Comparison of ENCODE assay signal across 1 cellular context in the genomic region with DNA sequence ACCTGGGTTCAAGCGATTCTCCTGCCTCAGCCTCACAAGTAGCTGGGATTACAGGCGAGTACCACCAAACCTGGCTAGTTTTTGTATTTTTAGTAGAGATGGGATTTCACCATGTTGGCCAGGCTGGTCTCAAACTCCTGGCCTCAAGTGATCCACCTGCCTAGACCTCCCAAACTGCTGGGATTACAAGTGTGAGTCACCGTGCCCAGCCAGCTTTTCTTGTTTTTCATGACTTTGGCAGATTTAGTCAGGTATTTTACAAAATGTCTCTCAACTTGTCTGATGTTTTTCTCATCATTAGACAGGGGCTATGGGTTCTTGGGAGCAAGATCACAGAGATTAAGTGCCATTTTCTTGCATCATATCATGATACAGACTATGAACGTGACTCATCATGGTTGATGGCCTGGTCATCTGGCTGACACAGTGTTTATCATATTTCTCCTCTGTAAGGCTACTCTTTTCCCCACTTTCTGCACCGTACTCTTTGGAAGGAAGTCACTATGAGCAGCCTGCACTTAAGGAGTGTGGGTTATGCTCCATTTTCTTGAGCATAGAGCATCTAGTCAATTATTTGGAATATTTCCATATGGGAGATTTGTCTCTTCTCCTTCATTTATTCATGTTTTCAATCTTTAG.
TF ChIP-seq lines count a peak whose summit lies in the region.

No MANE protein-coding gene starts in this region.

TF ChIP-seq in K562, 482 proteins besides CTCF, POLR2A, EP300 and RAD21 (continued from another document and continues in another):
- TF ChIP-seq, protein P1, sequence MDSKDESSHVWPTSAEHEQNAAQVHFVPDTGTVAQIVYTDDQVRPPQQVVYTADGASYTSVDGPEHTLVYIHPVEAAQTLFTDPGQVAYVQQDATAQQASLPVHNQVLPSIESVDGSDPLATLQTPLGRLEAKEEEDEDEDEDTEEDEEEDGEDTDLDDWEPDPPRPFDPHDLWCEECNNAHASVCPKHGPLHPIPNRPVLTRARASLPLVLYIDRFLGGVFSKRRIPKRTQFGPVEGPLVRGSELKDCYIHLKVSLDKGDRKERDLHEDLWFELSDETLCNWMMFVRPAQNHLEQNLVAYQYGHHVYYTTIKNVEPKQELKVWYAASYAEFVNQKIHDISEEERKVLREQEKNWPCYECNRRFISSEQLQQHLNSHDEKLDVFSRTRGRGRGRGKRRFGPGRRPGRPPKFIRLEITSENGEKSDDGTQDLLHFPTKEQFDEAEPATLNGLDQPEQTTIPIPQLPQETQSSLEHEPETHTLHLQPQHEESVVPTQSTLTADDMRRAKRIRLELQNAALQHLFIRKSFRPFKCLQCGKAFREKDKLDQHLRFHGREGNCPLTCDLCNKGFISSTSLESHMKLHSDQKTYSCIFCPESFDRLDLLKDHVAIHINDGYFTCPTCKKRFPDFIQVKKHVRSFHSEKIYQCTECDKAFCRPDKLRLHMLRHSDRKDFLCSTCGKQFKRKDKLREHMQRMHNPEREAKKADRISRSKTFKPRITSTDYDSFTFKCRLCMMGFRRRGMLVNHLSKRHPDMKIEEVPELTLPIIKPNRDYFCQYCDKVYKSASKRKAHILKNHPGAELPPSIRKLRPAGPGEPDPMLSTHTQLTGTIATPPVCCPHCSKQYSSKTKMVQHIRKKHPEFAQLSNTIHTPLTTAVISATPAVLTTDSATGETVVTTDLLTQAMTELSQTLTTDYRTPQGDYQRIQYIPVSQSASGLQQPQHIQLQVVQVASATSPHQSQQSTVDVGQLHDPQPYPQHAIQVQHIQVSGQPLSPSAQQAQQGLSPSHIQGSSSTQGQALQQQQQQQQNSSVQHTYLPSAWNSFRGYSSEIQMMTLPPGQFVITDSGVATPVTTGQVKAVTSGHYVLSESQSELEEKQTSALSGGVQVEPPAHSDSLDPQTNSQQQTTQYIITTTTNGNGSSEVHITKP (IDR thresholded peaks at IDR 0.05; ENCODE audit: partially characterized antibody) = no peak
- no peak for TF ChIP-seq TRIM28 (IDR thresholded peaks at IDR 0.05)
- TF ChIP-seq POLR3G (IDR thresholded peaks at IDR 0.05; ENCODE audit: extremely low read depth, insufficient read length, insufficient replicate concordance) = no peak
- no peak; the same call in 1 of the 2 replicates for TF ChIP-seq CC2D1A (IDR thresholded peaks at IDR 0.05)
- TF ChIP-seq, protein P2, sequence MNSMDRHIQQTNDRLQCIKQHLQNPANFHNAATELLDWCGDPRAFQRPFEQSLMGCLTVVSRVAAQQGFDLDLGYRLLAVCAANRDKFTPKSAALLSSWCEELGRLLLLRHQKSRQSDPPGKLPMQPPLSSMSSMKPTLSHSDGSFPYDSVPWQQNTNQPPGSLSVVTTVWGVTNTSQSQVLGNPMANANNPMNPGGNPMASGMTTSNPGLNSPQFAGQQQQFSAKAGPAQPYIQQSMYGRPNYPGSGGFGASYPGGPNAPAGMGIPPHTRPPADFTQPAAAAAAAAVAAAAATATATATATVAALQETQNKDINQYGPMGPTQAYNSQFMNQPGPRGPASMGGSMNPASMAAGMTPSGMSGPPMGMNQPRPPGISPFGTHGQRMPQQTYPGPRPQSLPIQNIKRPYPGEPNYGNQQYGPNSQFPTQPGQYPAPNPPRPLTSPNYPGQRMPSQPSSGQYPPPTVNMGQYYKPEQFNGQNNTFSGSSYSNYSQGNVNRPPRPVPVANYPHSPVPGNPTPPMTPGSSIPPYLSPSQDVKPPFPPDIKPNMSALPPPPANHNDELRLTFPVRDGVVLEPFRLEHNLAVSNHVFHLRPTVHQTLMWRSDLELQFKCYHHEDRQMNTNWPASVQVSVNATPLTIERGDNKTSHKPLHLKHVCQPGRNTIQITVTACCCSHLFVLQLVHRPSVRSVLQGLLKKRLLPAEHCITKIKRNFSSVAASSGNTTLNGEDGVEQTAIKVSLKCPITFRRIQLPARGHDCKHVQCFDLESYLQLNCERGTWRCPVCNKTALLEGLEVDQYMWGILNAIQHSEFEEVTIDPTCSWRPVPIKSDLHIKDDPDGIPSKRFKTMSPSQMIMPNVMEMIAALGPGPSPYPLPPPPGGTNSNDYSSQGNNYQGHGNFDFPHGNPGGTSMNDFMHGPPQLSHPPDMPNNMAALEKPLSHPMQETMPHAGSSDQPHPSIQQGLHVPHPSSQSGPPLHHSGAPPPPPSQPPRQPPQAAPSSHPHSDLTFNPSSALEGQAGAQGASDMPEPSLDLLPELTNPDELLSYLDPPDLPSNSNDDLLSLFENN (IDR thresholded peaks at IDR 0.05; ENCODE audit: low read depth in 2 of 2, low read length in 2 of 2) = no peak
- TF ChIP-seq, protein P3, sequence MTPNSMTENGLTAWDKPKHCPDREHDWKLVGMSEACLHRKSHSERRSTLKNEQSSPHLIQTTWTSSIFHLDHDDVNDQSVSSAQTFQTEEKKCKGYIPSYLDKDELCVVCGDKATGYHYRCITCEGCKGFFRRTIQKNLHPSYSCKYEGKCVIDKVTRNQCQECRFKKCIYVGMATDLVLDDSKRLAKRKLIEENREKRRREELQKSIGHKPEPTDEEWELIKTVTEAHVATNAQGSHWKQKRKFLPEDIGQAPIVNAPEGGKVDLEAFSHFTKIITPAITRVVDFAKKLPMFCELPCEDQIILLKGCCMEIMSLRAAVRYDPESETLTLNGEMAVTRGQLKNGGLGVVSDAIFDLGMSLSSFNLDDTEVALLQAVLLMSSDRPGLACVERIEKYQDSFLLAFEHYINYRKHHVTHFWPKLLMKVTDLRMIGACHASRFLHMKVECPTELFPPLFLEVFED (CRISPR knock-in tag; conservative IDR thresholded peaks at IDR 0.05) = 0 out of 2 replicates have a peak, but pooled peaks have one; percentile 49
- TF ChIP-seq SIX5 (IDR thresholded peaks at IDR 0.05; ENCODE audit: borderline replicate concordance in 1 of 2, insufficient read depth in 1 of 2, low read depth in 1 of 2, low read length in 2 of 2) = no peak
- no peak for TF ChIP-seq FIP1L1 (IDR thresholded peaks at IDR 0.05; ENCODE audit: low read depth, low read length, poor library complexity, severe bottlenecking)
- TF ChIP-seq NEUROD1 (IDR thresholded peaks at IDR 0.05; ENCODE audit: borderline replicate concordance, low read depth, low read length, partially characterized antibody) = peak; percentile 50
- no peak for TF ChIP-seq BCL6 (CRISPR knock-in tag; IDR thresholded peaks at IDR 0.05)
- TF ChIP-seq, protein P4, sequence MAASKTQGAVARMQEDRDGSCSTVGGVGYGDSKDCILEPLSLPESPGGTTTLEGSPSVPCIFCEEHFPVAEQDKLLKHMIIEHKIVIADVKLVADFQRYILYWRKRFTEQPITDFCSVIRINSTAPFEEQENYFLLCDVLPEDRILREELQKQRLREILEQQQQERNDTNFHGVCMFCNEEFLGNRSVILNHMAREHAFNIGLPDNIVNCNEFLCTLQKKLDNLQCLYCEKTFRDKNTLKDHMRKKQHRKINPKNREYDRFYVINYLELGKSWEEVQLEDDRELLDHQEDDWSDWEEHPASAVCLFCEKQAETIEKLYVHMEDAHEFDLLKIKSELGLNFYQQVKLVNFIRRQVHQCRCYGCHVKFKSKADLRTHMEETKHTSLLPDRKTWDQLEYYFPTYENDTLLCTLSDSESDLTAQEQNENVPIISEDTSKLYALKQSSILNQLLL (CRISPR knock-in tag; IDR thresholded peaks at IDR 0.05; ENCODE audit: borderline replicate concordance) = no peak
- TF ChIP-seq, protein P5, sequence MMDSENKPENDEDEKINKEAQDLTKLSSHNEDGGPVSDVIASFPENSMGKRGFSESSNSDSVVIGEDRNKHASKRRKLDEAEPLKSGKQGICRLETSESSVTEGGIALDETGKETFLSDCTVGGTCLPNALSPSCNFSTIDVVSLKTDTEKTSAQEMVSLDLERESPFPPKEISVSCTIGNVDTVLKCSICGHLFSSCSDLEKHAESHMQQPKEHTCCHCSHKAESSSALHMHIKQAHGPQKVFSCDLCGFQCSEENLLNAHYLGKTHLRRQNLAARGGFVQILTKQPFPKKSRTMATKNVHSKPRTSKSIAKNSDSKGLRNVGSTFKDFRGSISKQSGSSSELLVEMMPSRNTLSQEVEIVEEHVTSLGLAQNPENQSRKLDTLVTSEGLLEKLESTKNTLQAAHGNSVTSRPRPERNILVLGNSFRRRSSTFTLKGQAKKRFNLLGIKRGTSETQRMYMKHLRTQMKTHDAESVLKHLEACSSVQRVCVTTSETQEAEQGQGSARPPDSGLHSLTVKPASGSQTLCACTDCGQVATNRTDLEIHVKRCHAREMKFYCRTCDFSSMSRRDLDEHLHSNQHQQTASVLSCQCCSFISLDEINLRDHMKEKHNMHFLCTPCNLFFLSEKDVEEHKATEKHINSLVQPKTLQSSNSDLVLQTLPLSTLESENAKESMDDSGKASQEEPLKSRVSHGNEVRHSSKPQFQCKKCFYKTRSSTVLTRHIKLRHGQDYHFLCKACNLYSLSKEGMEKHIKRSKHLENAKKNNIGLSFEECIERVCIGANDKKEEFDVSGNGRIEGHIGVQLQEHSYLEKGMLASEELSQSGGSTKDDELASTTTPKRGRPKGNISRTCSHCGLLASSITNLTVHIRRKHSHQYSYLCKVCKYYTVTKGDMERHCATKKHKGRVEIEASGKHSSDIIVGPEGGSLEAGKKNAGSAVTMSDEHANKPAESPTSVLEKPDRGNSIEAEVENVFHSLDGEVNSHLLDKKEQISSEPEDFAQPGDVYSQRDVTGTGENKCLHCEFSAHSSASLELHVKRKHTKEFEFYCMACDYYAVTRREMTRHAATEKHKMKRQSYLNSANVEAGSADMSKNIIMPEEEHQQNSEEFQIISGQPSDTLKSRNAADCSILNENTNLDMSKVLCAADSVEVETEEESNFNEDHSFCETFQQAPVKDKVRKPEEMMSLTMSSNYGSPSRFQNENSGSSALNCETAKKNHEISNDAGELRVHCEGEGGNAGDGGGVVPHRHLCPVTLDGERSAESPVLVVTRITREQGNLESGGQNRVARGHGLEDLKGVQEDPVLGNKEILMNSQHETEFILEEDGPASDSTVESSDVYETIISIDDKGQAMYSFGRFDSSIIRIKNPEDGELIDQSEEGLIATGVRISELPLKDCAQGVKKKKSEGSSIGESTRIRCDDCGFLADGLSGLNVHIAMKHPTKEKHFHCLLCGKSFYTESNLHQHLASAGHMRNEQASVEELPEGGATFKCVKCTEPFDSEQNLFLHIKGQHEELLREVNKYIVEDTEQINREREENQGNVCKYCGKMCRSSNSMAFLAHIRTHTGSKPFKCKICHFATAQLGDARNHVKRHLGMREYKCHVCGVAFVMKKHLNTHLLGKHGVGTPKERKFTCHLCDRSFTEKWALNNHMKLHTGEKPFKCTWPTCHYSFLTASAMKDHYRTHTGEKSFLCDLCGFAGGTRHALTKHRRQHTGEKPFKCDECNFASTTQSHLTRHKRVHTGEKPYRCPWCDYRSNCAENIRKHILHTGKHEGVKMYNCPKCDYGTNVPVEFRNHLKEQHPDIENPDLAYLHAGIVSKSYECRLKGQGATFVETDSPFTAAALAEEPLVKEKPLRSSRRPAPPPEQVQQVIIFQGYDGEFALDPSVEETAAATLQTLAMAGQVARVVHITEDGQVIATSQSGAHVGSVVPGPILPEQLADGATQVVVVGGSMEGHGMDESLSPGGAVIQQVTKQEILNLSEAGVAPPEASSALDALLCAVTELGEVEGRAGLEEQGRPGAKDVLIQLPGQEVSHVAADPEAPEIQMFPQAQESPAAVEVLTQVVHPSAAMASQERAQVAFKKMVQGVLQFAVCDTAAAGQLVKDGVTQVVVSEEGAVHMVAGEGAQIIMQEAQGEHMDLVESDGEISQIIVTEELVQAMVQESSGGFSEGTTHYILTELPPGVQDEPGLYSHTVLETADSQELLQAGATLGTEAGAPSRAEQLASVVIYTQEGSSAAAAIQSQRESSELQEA (IDR thresholded peaks at IDR 0.05; ENCODE audit: low read depth) = no peak
- TF ChIP-seq, protein P6, sequence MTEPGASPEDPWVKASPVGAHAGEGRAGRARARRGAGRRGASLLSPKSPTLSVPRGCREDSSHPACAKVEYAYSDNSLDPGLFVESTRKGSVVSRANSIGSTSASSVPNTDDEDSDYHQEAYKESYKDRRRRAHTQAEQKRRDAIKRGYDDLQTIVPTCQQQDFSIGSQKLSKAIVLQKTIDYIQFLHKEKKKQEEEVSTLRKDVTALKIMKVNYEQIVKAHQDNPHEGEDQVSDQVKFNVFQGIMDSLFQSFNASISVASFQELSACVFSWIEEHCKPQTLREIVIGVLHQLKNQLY (CRISPR knock-in tag; conservative IDR thresholded peaks at IDR 0.05) = no peak
- TF ChIP-seq, protein P7, sequence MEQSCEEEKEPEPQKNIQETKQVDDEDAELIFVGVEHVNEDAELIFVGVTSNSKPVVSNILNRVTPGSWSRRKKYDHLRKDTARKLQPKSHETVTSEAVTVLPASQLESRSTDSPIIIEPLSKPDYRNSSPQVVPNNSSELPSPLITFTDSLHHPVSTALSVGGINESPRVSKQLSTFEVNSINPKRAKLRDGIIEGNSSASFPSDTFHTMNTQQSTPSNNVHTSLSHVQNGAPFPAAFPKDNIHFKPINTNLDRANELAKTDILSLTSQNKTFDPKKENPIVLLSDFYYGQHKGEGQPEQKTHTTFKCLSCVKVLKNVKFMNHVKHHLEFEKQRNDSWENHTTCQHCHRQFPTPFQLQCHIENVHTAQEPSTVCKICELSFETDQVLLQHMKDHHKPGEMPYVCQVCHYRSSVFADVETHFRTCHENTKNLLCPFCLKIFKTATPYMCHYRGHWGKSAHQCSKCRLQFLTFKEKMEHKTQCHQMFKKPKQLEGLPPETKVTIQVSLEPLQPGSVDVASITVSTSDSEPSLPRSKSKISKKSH (CRISPR knock-in tag; IDR thresholded peaks at IDR 0.05) = no peak
- no peak for TF ChIP-seq ELF1 (tag; IDR thresholded peaks at IDR 0.05)
- TF ChIP-seq DACH1 (IDR thresholded peaks at IDR 0.05; ENCODE audit: partially characterized antibody) = peak; percentile 76
- no peak for TF ChIP-seq PHF20 (IDR thresholded peaks at IDR 0.05; ENCODE audit: partially characterized antibody)
- no peak for TF ChIP-seq HOXB6 (CRISPR knock-in tag; IDR thresholded peaks at IDR 0.05; ENCODE audit: borderline replicate concordance)
- TF ChIP-seq NCOA1 (IDR thresholded peaks at IDR 0.05; ENCODE audit: low read depth) = no peak; the same call in 1 of the 2 replicates
- TF ChIP-seq CBX5 (IDR thresholded peaks at IDR 0.05; ENCODE audit: borderline replicate concordance, low read depth) = 0 out of 2 replicates have a peak, but pooled peaks have one; percentile 57
- TF ChIP-seq RBFOX2 (IDR thresholded peaks at IDR 0.05; ENCODE audit: low read depth, low read length) = no peak
- no peak for TF ChIP-seq ZNF146 (CRISPR knock-in tag; IDR thresholded peaks at IDR 0.05; ENCODE audit: unreplicated experiment)
- no peak for TF ChIP-seq ZNF121 (CRISPR knock-in tag; conservative IDR thresholded peaks at IDR 0.05)
- TF ChIP-seq ZNF583 (CRISPR knock-in tag; IDR thresholded peaks at IDR 0.05) = no peak
- TF ChIP-seq GATAD2A (IDR thresholded peaks at IDR 0.05) = peak; percentile 95
- no peak for TF ChIP-seq ZNF444 (CRISPR knock-in tag; IDR thresholded peaks at IDR 0.05)
- no peak for TF ChIP-seq TARDBP (IDR thresholded peaks at IDR 0.05)
- TF ChIP-seq STAG1 (CRISPR knock-in tag; IDR thresholded peaks at IDR 0.05; ENCODE audit: borderline replicate concordance) = no peak
- TF ChIP-seq, protein P8, sequence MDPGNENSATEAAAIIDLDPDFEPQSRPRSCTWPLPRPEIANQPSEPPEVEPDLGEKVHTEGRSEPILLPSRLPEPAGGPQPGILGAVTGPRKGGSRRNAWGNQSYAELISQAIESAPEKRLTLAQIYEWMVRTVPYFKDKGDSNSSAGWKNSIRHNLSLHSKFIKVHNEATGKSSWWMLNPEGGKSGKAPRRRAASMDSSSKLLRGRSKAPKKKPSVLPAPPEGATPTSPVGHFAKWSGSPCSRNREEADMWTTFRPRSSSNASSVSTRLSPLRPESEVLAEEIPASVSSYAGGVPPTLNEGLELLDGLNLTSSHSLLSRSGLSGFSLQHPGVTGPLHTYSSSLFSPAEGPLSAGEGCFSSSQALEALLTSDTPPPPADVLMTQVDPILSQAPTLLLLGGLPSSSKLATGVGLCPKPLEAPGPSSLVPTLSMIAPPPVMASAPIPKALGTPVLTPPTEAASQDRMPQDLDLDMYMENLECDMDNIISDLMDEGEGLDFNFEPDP (CRISPR knock-in tag; IDR thresholded peaks at IDR 0.05) = no peak
- no peak for TF ChIP-seq RFX7 (CRISPR knock-in tag; IDR thresholded peaks at IDR 0.05)
